Comparison of ENCODE assay signal across 2 cellular contexts in genomic region chr18:35306588-35307250, GRCh38.
TF ChIP-seq lines count a peak whose summit lies in the region.

No MANE protein-coding gene starts in this region.

TF ChIP-seq in HepG2, 621 proteins besides CTCF, POLR2A, EP300 and RAD21:
- TF ChIP-seq ZNF296 (CRISPR knock-in tag; conservative IDR thresholded peaks at IDR 0.05) (no peak), ZNF274 (CRISPR knock-in tag; IDR thresholded peaks at IDR 0.05) (peak; percentile 31; the same call in 1 of the 2 replicates)

TF ChIP-seq in liver, 16 proteins besides CTCF, POLR2A, EP300 and RAD21:
- TF ChIP-seq GABPA (IDR thresholded peaks at IDR 0.05 in 1 of 2, conservative IDR thresholded peaks at IDR 0.05 in 1 of 2) (no peak), RXRA (IDR thresholded peaks at IDR 0.05) (no peak), REST (IDR thresholded peaks at IDR 0.05) (no peak), ZBTB33 (IDR thresholded peaks at IDR 0.05) (no peak), FOXA1 (IDR thresholded peaks at IDR 0.05) (no peak), ATF3 (IDR thresholded peaks at IDR 0.05) (no peak), HNF4G (IDR thresholded peaks at IDR 0.05) (no peak)
